1 cellular context compared by ENCODE assay signal in genomic region chr3:25348996-25349576, GRCh38.
A peak's percentile ranks its signal among the peaks of the same experiment; 100 is the strongest.
TF ChIP-seq lines count a peak whose summit lies in the region.

No MANE protein-coding gene starts in this region.

TF ChIP-seq in liver, 16 proteins besides CTCF, POLR2A, EP300 and RAD21 (continued from another document):
- TF ChIP-seq FOXA2 (IDR thresholded peaks at IDR 0.05) (no peak), REST (IDR thresholded peaks at IDR 0.05) (no peak), RXRA (IDR thresholded peaks at IDR 0.05) (peak; percentile 20 to 40)
